Comparison of ENCODE assay signal across 8 cellular contexts in genomic region chr13:66835040-66835628, GRCh38.
DNase-seq lines count a peak whose midpoint lies in the region; ATAC-seq and TF ChIP-seq lines count a peak whose summit lies in the region.

No MANE protein-coding gene starts in this region.

- TF ChIP-seq CTCF in MCF 10A (IDR thresholded peaks at IDR 0.05; ENCODE audit: unreplicated experiment) (no peak), mammary epithelial cell (conservative IDR thresholded peaks at IDR 0.05 in 1 of 2, IDR thresholded peaks at IDR 0.05 in 1 of 2; ENCODE audit: extremely low read depth in 1 of 2, insufficient read depth in 1 of 2, low read depth in 1 of 2, low read length in 2 of 2) (no peak), coronary artery (IDR thresholded peaks at IDR 0.05) (no peak), GM13976 (IDR thresholded peaks at IDR 0.05; ENCODE audit: borderline replicate concordance, control extremely low read depth, extremely low read depth, insufficient read depth, missing control alignments) (no peak)

- in situ Hi-C loops in mammary epithelial cell (cut with MboI; ENCODE audit: low sequenced_read_pairs in 2 of 2) (no loop called here), GM13976 (cut with MboI; ENCODE audit: low sequenced_read_pairs, unreplicated experiment) (no loop called here)

- no peaks in the 10 kb centered on the region for H3K79me2 ChIP-seq in mammary epithelial cell (ENCODE audit: insufficient read depth, low read length)

- H3K4me3 ChIP-seq in mammary epithelial cell (replicated peaks in 1 of 3; ENCODE audit: insufficient read depth in 1 of 3, low read depth in 2 of 3, low read length in 3 of 3): no peak overlapping the region
- peak overlapping the region; percentile 10 for H3K4me3 ChIP-seq in coronary artery
- H3K4me3 ChIP-seq in mesodermal cell (ENCODE audit: extremely low read depth, insufficient read depth, low read length, poor library complexity, severe bottlenecking): no peak overlapping the region

- H3K4me1 ChIP-seq in mammary epithelial cell (ENCODE audit: insufficient read depth, low read length): peaks cover 6% of the 10 kb centered on the region
- peaks cover 4% of the 10 kb centered on the region for H3K4me1 ChIP-seq in mesodermal cell (ENCODE audit: control insufficient read depth, insufficient read depth, low read length, poor library complexity, severe bottlenecking)

- H3K36me3 Mint-ChIP-seq in MCF 10A (ENCODE audit: insufficient read depth, unreplicated experiment) (no peaks in the 10 kb centered on the region), T-helper 17 cell (ENCODE audit: low read depth) (no peaks in the 10 kb centered on the region)

- H3K4me2 ChIP-seq in mammary epithelial cell (ENCODE audit: insufficient read depth, low read depth, low read length): no peak overlapping the region

- no peaks in the 10 kb centered on the region for H3K27me3 Mint-ChIP-seq in MCF 10A (ENCODE audit: insufficient read depth, unreplicated experiment)
- no peaks in the 10 kb centered on the region for H3K27me3 Mint-ChIP-seq in T-helper 17 cell

- ATAC-seq in T-helper 17 cell: no peak

- BruUV-seq in MCF 10A (replicated peaks; lab: Mats Ljungman, UMichigan) (no TSS peak), mammary epithelial cell (replicated peaks; lab: Mats Ljungman, UMichigan) (no TSS peak)

- H3K4me3 Mint-ChIP-seq in MCF 10A (ENCODE audit: unreplicated experiment): no peak overlapping the region
- no peak overlapping the region for H3K4me3 Mint-ChIP-seq in T-helper 17 cell

- no peak overlapping the region for H3K27ac ChIP-seq in mammary epithelial cell (ENCODE audit: insufficient read depth, low read depth, low read length)
- no peak overlapping the region for H3K27ac ChIP-seq in coronary artery
- H3K27ac ChIP-seq in mesodermal cell (ENCODE audit: low read depth, low read length, severe bottlenecking): peak overlapping the region; percentile 71

- no peaks in the 10 kb centered on the region for H4K20me1 ChIP-seq in mammary epithelial cell (ENCODE audit: insufficient read depth, low read length)

- H3K9me3 Mint-ChIP-seq in MCF 10A (ENCODE audit: unreplicated experiment): no peaks in the 10 kb centered on the region

- H3K9ac ChIP-seq in mammary epithelial cell (ENCODE audit: insufficient read depth, low read length): no peak overlapping the region

- dilution Hi-C loops in mammary epithelial cell (cut with HindIII; ENCODE audit: low sequenced_read_pairs): no loop called here

- H3K9me3 ChIP-seq in mammary epithelial cell (replicated peaks; ENCODE audit: insufficient read depth, low read length) (no peaks in the 10 kb centered on the region), mesodermal cell (ENCODE audit: control insufficient read depth, low read length) (no peaks in the 10 kb centered on the region), T-helper 17 cell (ENCODE audit: control insufficient read depth, low read length, poor library complexity, severe bottlenecking) (no peaks in the 10 kb centered on the region)

- peaks cover 9% of the 10 kb centered on the region for H3K4me1 Mint-ChIP-seq in MCF 10A (ENCODE audit: insufficient read depth, unreplicated experiment)
- no peaks in the 10 kb centered on the region for H3K4me1 Mint-ChIP-seq in T-helper 17 cell

- CTCF ChIA-PET in MCF 10A (lab: Yijun Ruan, JAX) (interaction anchor here (0.6 kb wide), 2 partner anchors 108 to 200 kb away, joined by 3 read pairs; no protein-coding TSS in a partner anchor), mammary epithelial cell (lab: Charles Lee; ENCODE audit: low non-redundant PET) (no interaction called here)

- H3K27ac Mint-ChIP-seq in MCF 10A (ENCODE audit: low read depth, unreplicated experiment): no peak overlapping the region
- no peak overlapping the region for H3K27ac Mint-ChIP-seq in T-helper 17 cell

- no peaks in the 10 kb centered on the region for H3K36me3 ChIP-seq in mammary epithelial cell (ENCODE audit: insufficient read depth, low read length)
- no peaks in the 10 kb centered on the region for H3K36me3 ChIP-seq in mesodermal cell (ENCODE audit: control insufficient read depth, insufficient read depth, low read length)

- no peaks in the 10 kb centered on the region for H3K27me3 ChIP-seq in mammary epithelial cell (ENCODE audit: insufficient read depth, low read length)

- DNase-seq in MCF 10A (ENCODE audit: unreplicated experiment) (peak; percentile 8), mammary epithelial cell (no peak), coronary artery (ENCODE audit: low spot score) (no peak), T-helper 17 cell (no peak), GM13976 (ENCODE audit: low spot score) (no peak), NCI-H2196 treated with DMSO at 0.1 percent for 48 hours (lab: John Stamatoyannopoulos, UW; ENCODE audit: unreplicated experiment) (no peak)
- DNase-seq in activated CD4-positive, alpha-beta T cell treated with anti-CD3 and anti-CD28 coated beads, Interleukin-2, amount 50 U/mL, for 1 hour: no peak

- POLR2A ChIA-PET in MCF 10A (lab: Yijun Ruan, JAX): no interaction called here

- no peak overlapping the region for H2AFZ ChIP-seq in mammary epithelial cell (ENCODE audit: low read depth, low read length)

- intact Hi-C loops in MCF 10A (cut with micrococcal nuclease): no loop called here
- intact Hi-C loops in mammary epithelial cell (cut with micrococcal nuclease): no loop called here

- WGBS in mammary epithelial cell (ENCODE audit: low coverage, missing lambda C conversion rate): 85% methylated on average over 9 of the region's 9 CpGs
- WGBS in mesodermal cell (ENCODE audit: insufficient coverage in 2 of 2), 2 experiments: 72% methylated on average over 6 to 8 of the region's 9 CpGs
